35 cellular contexts compared by ENCODE assay signal in the genomic region with DNA sequence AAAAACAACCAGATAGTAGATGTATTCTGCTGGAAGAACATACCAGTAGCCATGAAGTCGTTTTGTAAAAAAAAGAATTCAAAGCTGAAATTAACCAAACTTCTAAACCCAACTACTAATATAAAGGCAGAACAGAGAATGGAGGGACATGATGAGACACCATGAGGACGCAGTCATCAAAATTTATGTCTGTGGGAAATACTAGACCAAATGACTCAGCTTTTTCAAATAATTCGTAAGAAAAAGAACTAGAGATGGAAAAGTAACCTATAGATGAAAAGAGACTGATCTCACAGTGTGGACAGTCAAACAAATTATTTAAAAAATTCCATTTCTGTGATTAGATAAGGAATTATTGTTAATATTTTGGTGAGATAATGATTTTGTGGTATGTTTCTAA. TPM values are rescaled to one million over a fixed set of nuclear protein-coding genes. Genes with fewer than 3 reads are reported as not detected.
"Had no signal": no experiment of that assay in that cellular context is flagged by ENCODE, and none has a peak within 500 bp of the region (broad histone marks: within the 10 kb centered on the region; RNA-seq: fewer than 3 reads in every experiment).

No MANE protein-coding gene starts in this region.

- H3K27ac Mint-ChIP-seq: activated CD4-positive, alpha-beta T cell treated with anti-CD3 and anti-CD28 coated beads, Interleukin-2, amount 10 ng/mL, durations not matched to agents 24 days and 14 days; activated CD8-positive, alpha-beta T cell treated with anti-CD3 and anti-CD28 coated beads for 36 hours; activated naive CD8-positive, alpha-beta T cell treated with anti-CD3 and anti-CD28 coated beads for 36 hours; activated T-cell treated with anti-CD3 and anti-CD28 coated beads, Interleukin-2, amount 50 U/mL, for 72 hours; activated T-helper 17 cell treated with anti-CD3 and anti-CD28 coated beads, Interleukin-2, amount 50 U/mL, for 72 hours had no signal

- H3K9me3 ChIP-seq: ascending aorta had no signal

- H3K4me1 Mint-ChIP-seq: activated CD4-positive, alpha-beta T cell treated with anti-CD3 and anti-CD28 coated beads, Interleukin-2, amount 10 ng/mL, durations not matched to agents 24 days and 14 days; activated T-helper 17 cell treated with anti-CD3 and anti-CD28 coated beads, Interleukin-2, amount 50 U/mL, for 72 hours; central memory CD8-positive, alpha-beta T cell had no signal

- H3K36me3 ChIP-seq: ascending aorta, cardiac muscle cell, WERI-Rb-1 had no signal

- DNase-seq: activated CD4-positive, alpha-beta T cell treated with anti-CD3 and anti-CD28 coated beads for 1 hour; activated CD4-positive, alpha-beta T cell treated with anti-CD3 and anti-CD28 coated beads, Interleukin-2, amount 10 ng/mL, durations not matched to agents 24 days and 14 days; activated CD4-positive, alpha-beta T cell treated with anti-CD3 and anti-CD28 coated beads, Interleukin-2, amount 50 U/mL, for 4 hours; activated CD4-positive, CD25-positive, alpha-beta regulatory T cell; activated CD8-positive, alpha-beta T cell treated with anti-CD3 and anti-CD28 coated beads for 36 hours; activated effector memory CD4-positive, alpha-beta T cell treated with anti-CD3 and anti-CD28 coated beads, Interleukin-2, amount 50 U/mL, for 16 hours; activated naive CD4-positive, alpha-beta T cell; activated naive CD4-positive, alpha-beta T cell treated with anti-CD3 and anti-CD28 coated beads, Interleukin-2, amount 50 U/mL, for 16 hours; activated naive CD8-positive, alpha-beta T cell treated with anti-CD3 and anti-CD28 coated beads for 36 hours; activated T-cell treated with anti-CD3 and anti-CD28 coated beads, Interleukin-2, amount 50 U/mL, for 1 hour; activated T-cell treated with anti-CD3 and anti-CD28 coated beads, Interleukin-2, amount 50 U/mL, for 72 hours; amygdala; MM.1S; NCI-H1092 treated with DMSO at 0.1 percent for 48 hours; NCI-H1417; NCI-H146; NCI-H187; NCI-H2029 treated with DMSO at 0.1 percent for 48 hours; NCI-H2107; NCI-H2171; NCI-H510A; NCI-H526; NCI-H748 treated with DMSO at 0.1 percent for 48 hours; NK-92 treated with Interleukin-12 subunit alpha and Interleukin-12 subunit beta, amount 100 ng/mL, for 24 hours; PC-9; Right ventricle myocardium superior; SW 1271; T1000; WERI-Rb-1 had no signal

- H3K4me2 ChIP-seq: PC-9 had no signal

- H3K27me3 ChIP-seq: ascending aorta, cardiac muscle cell had no signal

- H2AFZ ChIP-seq: PC-9 had no signal

- ATAC-seq: activated CD8-positive, alpha-beta T cell treated with anti-CD3 and anti-CD28 coated beads for 36 hours; activated T-cell treated with anti-CD3 and anti-CD28 coated beads, Interleukin-2, amount 50 U/mL, for 72 hours; activated T-helper 17 cell treated with anti-CD3 and anti-CD28 coated beads, Interleukin-2, amount 50 U/mL, for 72 hours had no signal

- H3K27ac ChIP-seq: ascending aorta, cardiac muscle cell, PC-9, WERI-Rb-1 had no signal

- H3K9me3 Mint-ChIP-seq: activated CD4-positive, alpha-beta T cell treated with anti-CD3 and anti-CD28 coated beads, Interleukin-2, amount 10 ng/mL, durations not matched to agents 24 days and 14 days; activated CD8-positive, alpha-beta T cell treated with anti-CD3 and anti-CD28 coated beads for 36 hours; activated naive CD8-positive, alpha-beta T cell treated with anti-CD3 and anti-CD28 coated beads for 36 hours; activated T-helper 17 cell treated with anti-CD3 and anti-CD28 coated beads, Interleukin-2, amount 50 U/mL, for 72 hours; central memory CD8-positive, alpha-beta T cell had no signal

- H3K4me3 ChIP-seq: ascending aorta, cardiac muscle cell, PC-9 had no signal

- H3K4me1 ChIP-seq: ascending aorta had no signal

- H3K36me3 Mint-ChIP-seq: activated naive CD8-positive, alpha-beta T cell treated with anti-CD3 and anti-CD28 coated beads for 36 hours had no signal

- H3K4me3 Mint-ChIP-seq: activated CD4-positive, alpha-beta T cell treated with anti-CD3 and anti-CD28 coated beads, Interleukin-2, amount 10 ng/mL, durations not matched to agents 24 days and 14 days; activated CD8-positive, alpha-beta T cell treated with anti-CD3 and anti-CD28 coated beads for 36 hours; activated naive CD8-positive, alpha-beta T cell treated with anti-CD3 and anti-CD28 coated beads for 36 hours; activated T-cell treated with anti-CD3 and anti-CD28 coated beads, Interleukin-2, amount 50 U/mL, for 72 hours; activated T-helper 17 cell treated with anti-CD3 and anti-CD28 coated beads, Interleukin-2, amount 50 U/mL, for 72 hours; central memory CD8-positive, alpha-beta T cell had no signal

RNA-seq across cellular contexts. Expression of a gene that starts 10.3 kb away (rescaled TPM):
- total RNA-seq: activated CD4-positive, alpha-beta T cell treated with anti-CD3 and anti-CD28 coated beads, Interleukin-2, amount 10 ng/mL, durations not matched to agents 24 days and 14 days; ascending aorta; chondrocyte; Right ventricle myocardium superior; T-helper 2 cell treated with Interferon-gamma antibody and Interleukin-4, amounts not matched to agents 100 ng/mL and 5 ng/mL, for 36 hours had no signal
